In the genomic region with DNA sequence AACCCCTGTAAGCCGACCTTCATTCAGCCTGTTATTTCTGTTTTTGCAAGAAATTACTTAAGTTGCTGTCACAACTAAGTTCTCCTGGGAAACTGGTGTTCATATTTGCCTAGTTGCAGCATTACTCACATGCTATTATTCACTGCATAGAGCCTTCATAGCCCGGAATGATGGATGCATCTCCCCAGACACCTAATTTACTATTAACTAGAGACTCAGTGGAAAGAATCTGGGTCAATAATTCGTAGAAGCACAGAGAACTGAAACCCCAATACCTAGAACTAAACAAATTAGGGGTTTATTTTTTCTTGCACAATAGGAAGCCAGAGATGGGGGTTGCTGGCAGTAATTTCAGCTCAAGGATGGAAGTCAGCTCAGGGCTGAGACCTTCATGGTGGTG, we compare ENCODE assay signal across 14 cellular contexts. TPM values are rescaled to one million over a fixed set of nuclear protein-coding genes. Genes with fewer than 3 reads are reported as not detected.
A peak's percentile ranks its signal among the peaks of the same experiment; 100 is the strongest.
DNase-seq lines count a peak whose midpoint lies in the region; ATAC-seq and TF ChIP-seq lines count a peak whose summit lies in the region.
"Had no signal": no experiment of that assay in that cellular context is flagged by ENCODE, and none has a peak within 500 bp of the region (broad histone marks: within the 10 kb centered on the region; RNA-seq: fewer than 3 reads in every experiment).

No MANE protein-coding gene starts in this region.

- no peaks in the 10 kb centered on the region for H3K4me1 Mint-ChIP-seq in osteocyte (ENCODE audit: unreplicated experiment)
- H3K4me1 Mint-ChIP-seq: activated CD4-positive, alpha-beta T cell treated with anti-CD3 and anti-CD28 coated beads, Interleukin-2, amount 10 ng/mL, durations not matched to agents 24 days and 14 days; CD4-positive, CD25-positive, alpha-beta regulatory T cell; naive thymus-derived CD4-positive, alpha-beta T cell had no signal

- no peaks in the 10 kb centered on the region for H3K9me3 Mint-ChIP-seq in osteocyte (ENCODE audit: unreplicated experiment)
- H3K9me3 Mint-ChIP-seq: activated CD4-positive, alpha-beta T cell treated with anti-CD3 and anti-CD28 coated beads, Interleukin-2, amount 10 ng/mL, durations not matched to agents 24 days and 14 days; activated naive CD4-positive, alpha-beta T cell treated with anti-CD3 and anti-CD28 coated beads, Interleukin-2, amount 50 U/mL, for 72 hours had no signal

- H3K27ac Mint-ChIP-seq in osteocyte (ENCODE audit: unreplicated experiment): no peak overlapping the region
- H3K27ac Mint-ChIP-seq: activated CD4-positive, alpha-beta T cell treated with anti-CD3 and anti-CD28 coated beads, Interleukin-2, amount 10 ng/mL, durations not matched to agents 24 days and 14 days; activated naive CD4-positive, alpha-beta T cell treated with anti-CD3 and anti-CD28 coated beads, Interleukin-2, amount 50 U/mL, for 72 hours; CD4-positive, CD25-positive, alpha-beta regulatory T cell; naive thymus-derived CD4-positive, alpha-beta T cell had no signal

- no peak overlapping the region for H3K4me3 ChIP-seq in fibroblast of pulmonary artery (replicated peaks; ENCODE audit: low read depth, low read length)

- no peak overlapping the region for H3K4me3 Mint-ChIP-seq in osteocyte (ENCODE audit: unreplicated experiment)
- H3K4me3 Mint-ChIP-seq: activated CD4-positive, alpha-beta T cell treated with anti-CD3 and anti-CD28 coated beads, Interleukin-2, amount 10 ng/mL, durations not matched to agents 24 days and 14 days; CD4-positive, CD25-positive, alpha-beta regulatory T cell; naive thymus-derived CD4-positive, alpha-beta T cell had no signal

- H3K27me3 Mint-ChIP-seq in osteocyte (ENCODE audit: unreplicated experiment): peaks cover 11% of the 10 kb centered on the region

- DNase-seq in fibroblast of pulmonary artery (ENCODE audit: low read depth): peak; percentile 2
- DNase-seq in MV-4-11 (lab: John Stamatoyannopoulos, UW): no peak
- DNase-seq in NCI-H1436 treated with DMSO at 0.1 percent for 48 hours (lab: John Stamatoyannopoulos, UW): no peak
- no peak for DNase-seq in AG08395 (ENCODE audit: low spot score)
- no peak for DNase-seq in osteocyte (ENCODE audit: extremely low spot score, unreplicated experiment)
- DNase-seq: activated CD4-positive, alpha-beta T cell treated with anti-CD3 and anti-CD28 coated beads, Interleukin-2, amount 10 ng/mL, durations not matched to agents 24 days and 14 days; IMR-90; naive thymus-derived CD4-positive, alpha-beta T cell; SIG-M5 had no signal

- TF ChIP-seq CTCF in fibroblast of pulmonary artery (IDR thresholded peaks at IDR 0.05; ENCODE audit: low read length, missing control alignments) (no peak), osteocyte (IDR thresholded peaks at IDR 0.05) (no peak)

- no peaks in the 10 kb centered on the region for H3K36me3 Mint-ChIP-seq in osteocyte (ENCODE audit: unreplicated experiment)
- H3K36me3 Mint-ChIP-seq: activated naive CD4-positive, alpha-beta T cell treated with anti-CD3 and anti-CD28 coated beads, Interleukin-2, amount 50 U/mL, for 72 hours; CD4-positive, CD25-positive, alpha-beta regulatory T cell; naive thymus-derived CD4-positive, alpha-beta T cell had no signal

- ATAC-seq in GM18858 (IDR thresholded peaks at IDR 0.05; ENCODE audit: unreplicated experiment) (peak; percentile 82), GM21619 (IDR thresholded peaks at IDR 0.05; ENCODE audit: unreplicated experiment) (peak; percentile 90), HG03139 (IDR thresholded peaks at IDR 0.05; ENCODE audit: unreplicated experiment) (peak; percentile 91)
- ATAC-seq: activated naive CD4-positive, alpha-beta T cell treated with anti-CD3 and anti-CD28 coated beads, Interleukin-2, amount 50 U/mL, for 72 hours; naive thymus-derived CD4-positive, alpha-beta T cell had no signal

RNA-seq across cellular contexts. Expression of a gene that starts 45.7 kb away (rescaled TPM):
- not detected in 2 replicates for total RNA-seq in osteocyte
- total RNA-seq: activated CD4-positive, alpha-beta T cell treated with anti-CD3 and anti-CD28 coated beads, Interleukin-2, amount 10 ng/mL, durations not matched to agents 24 days and 14 days; activated naive CD4-positive, alpha-beta T cell treated with anti-CD3 and anti-CD28 coated beads, Interleukin-2, amount 50 U/mL, for 72 hours; CD4-positive, CD25-positive, alpha-beta regulatory T cell; IMR-90; naive thymus-derived CD4-positive, alpha-beta T cell had no signal
